ENCODE assay signal across 9 cellular contexts in genomic region chrX:23616361-23616760, GRCh38. TPM values are rescaled to one million over a fixed set of nuclear protein-coding genes. Genes with fewer than 3 reads are reported as not detected.
DNase-seq lines count a peak whose midpoint lies in the region; ATAC-seq and TF ChIP-seq lines count a peak whose summit lies in the region.
"Had no signal": no experiment of that assay in that cellular context is flagged by ENCODE, and none has a peak within 500 bp of the region (broad histone marks: within the 10 kb centered on the region; RNA-seq: fewer than 3 reads in every experiment).

No MANE protein-coding gene starts in this region.

- intact Hi-C loops in dorsolateral prefrontal cortex (cut with DNase I) = no loop called here
- intact Hi-C loops in CD4-positive, alpha-beta memory T cell (cut with micrococcal nuclease) = no loop called here

- TF ChIP-seq CTCF in dorsolateral prefrontal cortex (IDR thresholded peaks at IDR 0.05 in 54 of 56, conservative IDR thresholded peaks at IDR 0.05 in 2 of 56; ENCODE audit: low read depth in 1 of 56, partially characterized antibody in 56 of 56) = peak in 54 of 56 donors; percentile 28 to 67 (median 50)

- no peak overlapping the region for H3K4me3 Mint-ChIP-seq in CD4-positive, alpha-beta memory T cell

- H3K4me1 Mint-ChIP-seq in CD4-positive, alpha-beta memory T cell = no peaks in the 10 kb centered on the region

- POLR2A ChIA-PET in CD4-positive, alpha-beta memory T cell (lab: Charles Lee; ENCODE audit: partially characterized antibody) = no interaction called here

- H3K27me3 Mint-ChIP-seq in CD4-positive, alpha-beta memory T cell = peaks cover 0 to 2% of the 10 kb centered on the region in 2 donors

- no peaks in the 10 kb centered on the region for H3K9me3 ChIP-seq in CD4-positive, alpha-beta memory T cell (ENCODE audit: control insufficient read depth in 1 of 2, low read length in 2 of 2)

- no peaks in the 10 kb centered on the region for H3K9me3 Mint-ChIP-seq in CD4-positive, alpha-beta memory T cell

- H3K4me1 ChIP-seq in CD4-positive, alpha-beta memory T cell (ENCODE audit: insufficient read depth, low read length) = no peaks in the 10 kb centered on the region

- no peaks in the 10 kb centered on the region for H3K36me3 ChIP-seq in CD4-positive, alpha-beta memory T cell (ENCODE audit: insufficient read depth, low read length)

- H3K4me3 ChIP-seq in dorsolateral prefrontal cortex = no peak overlapping the region
- no peak overlapping the region for H3K4me3 ChIP-seq in CD4-positive, alpha-beta memory T cell (ENCODE audit: low read length in 2 of 2)
- H3K4me3 ChIP-seq: skin epidermis had no signal

- ATAC-seq in GM21447 (IDR thresholded peaks at IDR 0.05; ENCODE audit: unreplicated experiment) = peak; percentile 55

- no peaks in the 10 kb centered on the region for H3K36me3 Mint-ChIP-seq in CD4-positive, alpha-beta memory T cell

- no peak overlapping the region for H3K27ac Mint-ChIP-seq in CD4-positive, alpha-beta memory T cell

- peaks cover 0 to 61% (median 9%) of the 10 kb centered on the region in 45 donors for H3K27me3 ChIP-seq in dorsolateral prefrontal cortex
- H3K27me3 ChIP-seq in CD4-positive, alpha-beta memory T cell (ENCODE audit: insufficient read depth, low read length) = no peaks in the 10 kb centered on the region

- CTCF ChIA-PET in CD4-positive, alpha-beta memory T cell (lab: Charles Lee; ENCODE audit: partially characterized antibody) = no interaction called here

- DNase-seq in EL (peak; percentile 8), NCI-H345 (lab: John Stamatoyannopoulos, UW) (peak; percentile 8), dorsolateral prefrontal cortex (no peak), renal cortical epithelial cell (ENCODE audit: low read depth) (peak; percentile 11), DMS79 (lab: John Stamatoyannopoulos, UW) (no peak)
- no peak for DNase-seq in CD4-positive, alpha-beta memory T cell
- DNase-seq in central memory CD4-positive, alpha-beta T cell = no peak

- no peak overlapping the region for H3K27ac ChIP-seq in dorsolateral prefrontal cortex
- H3K27ac ChIP-seq in CD4-positive, alpha-beta memory T cell (ENCODE audit: low read depth, low read length) = no peak overlapping the region
- H3K27ac ChIP-seq: skin epidermis had no signal

RNA-seq across cellular contexts. Expression of gene PRDX4, which starts 50.9 kb away (rescaled TPM):
- total RNA-seq in dorsolateral prefrontal cortex (10 to 100 TPM in 119 of 120 experiments, 1 to 10 TPM in 1; 9.9 to 31.7 (median 15.4) TPM), renal cortical epithelial cell (100 and 200 TPM in 2 replicates)
- total RNA-seq in CD4-positive, alpha-beta memory T cell = 10 to 100 TPM; 13.1 to 13.4 TPM
- polyA plus RNA-seq in CD4-positive, alpha-beta memory T cell = 10 to 100 TPM; 64.9 to 65.5 TPM

Comparison
In these comparisons a context has a peak if more than half of its experiments do, and no peak if none do; other contexts are left out.
1. DNase-seq: peak in EL (single experiment), NCI-H345 (single experiment) and renal cortical epithelial cell (single experiment); none in dorsolateral prefrontal cortex (0 of 10), DMS79 (single experiment), CD4-positive, alpha-beta memory T cell (0 of 5) and central memory CD4-positive, alpha-beta T cell (single experiment).